In the genomic region with DNA sequence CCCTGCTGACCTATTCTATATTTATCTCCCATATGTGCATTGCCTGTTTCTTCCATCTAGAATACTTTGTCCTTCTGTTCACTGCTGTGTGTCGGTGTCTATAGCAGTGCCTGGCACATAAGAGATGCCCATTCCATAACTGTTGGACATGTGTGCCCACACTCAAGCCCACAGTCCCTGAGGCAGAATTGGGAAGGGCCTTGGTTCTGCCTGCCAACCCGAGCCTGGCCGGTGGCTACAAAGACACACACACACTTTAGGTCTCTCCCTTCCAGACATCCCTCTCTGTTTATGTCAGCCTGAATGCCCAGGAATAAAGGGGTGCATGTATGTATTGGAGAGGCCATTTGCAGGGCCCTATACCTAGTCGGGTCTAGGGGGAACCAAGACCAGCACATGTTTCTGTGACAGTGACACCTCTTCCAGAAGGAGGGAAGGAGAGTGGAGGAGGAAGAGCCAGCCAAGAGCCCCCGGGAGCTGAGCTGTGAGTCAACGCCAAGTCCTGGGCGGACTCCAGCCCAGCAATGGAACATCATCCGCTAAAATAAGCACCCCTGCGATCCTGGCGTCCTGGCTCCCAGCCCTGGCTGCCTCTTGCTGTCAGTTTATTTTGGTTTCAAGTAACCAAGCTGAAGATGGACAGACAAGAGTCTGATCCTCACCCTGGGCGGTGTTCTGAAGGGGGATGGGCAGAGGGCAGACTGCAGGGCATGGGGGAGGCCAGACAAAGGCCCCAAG, we compare ENCODE assay signal across 12 cellular contexts. TPM values are rescaled to one million over a fixed set of nuclear protein-coding genes. Genes with fewer than 3 reads are reported as not detected.
DNase-seq lines count a peak whose midpoint lies in the region; ATAC-seq and TF ChIP-seq lines count a peak whose summit lies in the region.
"Had no signal": no experiment of that assay in that cellular context is flagged by ENCODE, and none has a peak within 500 bp of the region (broad histone marks: within the 10 kb centered on the region; RNA-seq: fewer than 3 reads in every experiment).

No MANE protein-coding gene starts in this region.

- TF ChIP-seq CTCF in KMS-11 (conservative IDR thresholded peaks at IDR 0.05; ENCODE audit: low read depth, low read length) (no peak), heart right ventricle (IDR thresholded peaks at IDR 0.05) (no peak)

- peaks cover 25% of the 10 kb centered on the region for H3K36me3 Mint-ChIP-seq in activated naive CD8-positive, alpha-beta T cell treated with anti-CD3 and anti-CD28 coated beads, Interleukin-2, amount 10 ng/mL, durations not matched to agents 7 days and 5 days
- H3K36me3 Mint-ChIP-seq in stimulated activated effector memory CD8-positive, alpha-beta T cell treated with anti-CD3 and anti-CD28 coated beads, Interleukin-12 subunit alpha, Interleukin-12 subunit beta, amount 100 ng/mL, for 72 hours: peaks cover 26% of the 10 kb centered on the region

- 26 to 41% methylated on average over 11 of the region's 11 CpGs for WGBS in heart right ventricle, 2 donors

- no peaks in the 10 kb centered on the region for H3K9me3 ChIP-seq in heart right ventricle

- no peak overlapping the region for H2AFZ ChIP-seq in KMS-11 (ENCODE audit: low read depth)

- H3K9ac ChIP-seq in KMS-11: no peak overlapping the region

- DNase-seq in activated naive CD8-positive, alpha-beta T cell treated with anti-CD3 and anti-CD28 coated beads, Interleukin-2, amount 10 ng/mL, durations not matched to agents 7 days and 5 days: no peak
- DNase-seq in heart right ventricle (peak; percentile 81 to 85), NCI-H1694 (lab: John Stamatoyannopoulos, UW) (no peak)
- DNase-seq in stimulated activated effector memory CD8-positive, alpha-beta T cell treated with anti-CD3 and anti-CD28 coated beads, Interleukin-12 subunit alpha, Interleukin-12 subunit beta, amount 100 ng/mL, for 72 hours (ENCODE audit: low spot score in 2 of 2): no peak
- DNase-seq: foreskin melanocyte, mammary epithelial cell, NCI-H2107 had no signal

- peak overlapping the region; percentile 25; the same call in 1 of the 2 replicates for H3K4me2 ChIP-seq in KMS-11

- H3K27ac Mint-ChIP-seq in activated naive CD8-positive, alpha-beta T cell treated with anti-CD3 and anti-CD28 coated beads, Interleukin-2, amount 10 ng/mL, durations not matched to agents 7 days and 5 days: peak overlapping the region; percentile 48
- peak overlapping the region; percentile 75 for H3K27ac Mint-ChIP-seq in stimulated activated effector memory CD8-positive, alpha-beta T cell treated with anti-CD3 and anti-CD28 coated beads, Interleukin-12 subunit alpha, Interleukin-12 subunit beta, amount 100 ng/mL, for 72 hours

- H3K27ac ChIP-seq in KMS-11: peak overlapping the region; percentile 100; the same call in 1 of the 2 replicates
- H3K27ac ChIP-seq in heart right ventricle: peak overlapping the region; percentile 77 to 92 (median 86)
- H3K27ac ChIP-seq: RWPE1 had no signal

- H3K27me3 Mint-ChIP-seq in activated naive CD8-positive, alpha-beta T cell treated with anti-CD3 and anti-CD28 coated beads, Interleukin-2, amount 10 ng/mL, durations not matched to agents 7 days and 5 days: no peaks in the 10 kb centered on the region

- H3K4me3 ChIP-seq in KMS-11 (IDR thresholded peaks at IDR 0.05; ENCODE audit: insufficient read depth, low read depth, low read length) (no peak overlapping the region), heart right ventricle (no peak overlapping the region)

- H3K4me1 ChIP-seq in KMS-11 (ENCODE audit: low read depth, poor library complexity, severe bottlenecking) (peaks cover 74% of the 10 kb centered on the region), heart right ventricle (peaks cover 7 to 87% (median 48%) of the 10 kb centered on the region in 9 donors)

- no peak overlapping the region for H3K4me3 Mint-ChIP-seq in activated naive CD8-positive, alpha-beta T cell treated with anti-CD3 and anti-CD28 coated beads, Interleukin-2, amount 10 ng/mL, durations not matched to agents 7 days and 5 days
- H3K4me3 Mint-ChIP-seq in stimulated activated effector memory CD8-positive, alpha-beta T cell treated with anti-CD3 and anti-CD28 coated beads, Interleukin-12 subunit alpha, Interleukin-12 subunit beta, amount 100 ng/mL, for 72 hours: no peak overlapping the region

- POLR2A ChIA-PET in activated naive CD8-positive, alpha-beta T cell treated with anti-CD3 and anti-CD28 coated beads, Interleukin-2, amount 10 ng/mL, durations not matched to agents 7 days and 5 days (lab: Charles Lee): interaction anchor here (1.2 to 1.6 kb wide), 2 partner anchors 10 to 30 kb away, joined by 3 to 4 read pairs; no protein-coding TSS in a partner anchor

- no peaks in the 10 kb centered on the region for H3K79me2 ChIP-seq in KMS-11 (ENCODE audit: insufficient read depth, low read depth)

- no peak for ATAC-seq in activated naive CD8-positive, alpha-beta T cell treated with anti-CD3 and anti-CD28 coated beads, Interleukin-2, amount 10 ng/mL, durations not matched to agents 7 days and 5 days (ENCODE audit: low read depth)
- ATAC-seq in heart right ventricle (peak; percentile 48 to 81 (median 74)), HG02571 (IDR thresholded peaks at IDR 0.05; ENCODE audit: unreplicated experiment) (no peak), HG03139 (IDR thresholded peaks at IDR 0.05; ENCODE audit: unreplicated experiment) (no peak)
- ATAC-seq in stimulated activated effector memory CD8-positive, alpha-beta T cell treated with anti-CD3 and anti-CD28 coated beads, Interleukin-12 subunit alpha, Interleukin-12 subunit beta, amount 100 ng/mL, for 72 hours: no peak

- peaks cover 50% of the 10 kb centered on the region for H3K4me1 Mint-ChIP-seq in activated naive CD8-positive, alpha-beta T cell treated with anti-CD3 and anti-CD28 coated beads, Interleukin-2, amount 10 ng/mL, durations not matched to agents 7 days and 5 days
- H3K4me1 Mint-ChIP-seq in stimulated activated effector memory CD8-positive, alpha-beta T cell treated with anti-CD3 and anti-CD28 coated beads, Interleukin-12 subunit alpha, Interleukin-12 subunit beta, amount 100 ng/mL, for 72 hours: peaks cover 65% of the 10 kb centered on the region

- no peaks in the 10 kb centered on the region for H3K27me3 ChIP-seq in KMS-11 (ENCODE audit: insufficient read depth, low read depth)
- H3K27me3 ChIP-seq in heart right ventricle: no peaks in the 10 kb centered on the region

- peaks cover 7% of the 10 kb centered on the region for H3K9me3 Mint-ChIP-seq in activated naive CD8-positive, alpha-beta T cell treated with anti-CD3 and anti-CD28 coated beads, Interleukin-2, amount 10 ng/mL, durations not matched to agents 7 days and 5 days
- no peaks in the 10 kb centered on the region for H3K9me3 Mint-ChIP-seq in stimulated activated effector memory CD8-positive, alpha-beta T cell treated with anti-CD3 and anti-CD28 coated beads, Interleukin-12 subunit alpha, Interleukin-12 subunit beta, amount 100 ng/mL, for 72 hours

- H3K36me3 ChIP-seq in KMS-11 (ENCODE audit: insufficient read depth) (no peaks in the 10 kb centered on the region), heart right ventricle (no peaks in the 10 kb centered on the region)

- no peaks in the 10 kb centered on the region for H4K20me1 ChIP-seq in KMS-11 (ENCODE audit: insufficient read depth)

- intact Hi-C loops in heart right ventricle (cut with DNase I): no loop called here

RNA-seq across cellular contexts. Expression of gene ASB2, which starts 4.3 kb away (rescaled TPM):
- total RNA-seq in activated naive CD8-positive, alpha-beta T cell treated with anti-CD3 and anti-CD28 coated beads, Interleukin-2, amount 10 ng/mL, durations not matched to agents 7 days and 5 days: 10 to 100 TPM; 21.3 to 24.0 TPM
- 100 to 1,000 TPM in 9 of 10 donors, 10 to 100 TPM in 1; 85.7 to 253 (median 168) TPM for total RNA-seq in heart right ventricle
- 100 to 1,000 TPM in 1 of 2 donors, 10 to 100 TPM in 1; 19.6 to 374 TPM for polyA plus RNA-seq in heart right ventricle

RNA-seq across cellular contexts. Expression of gene CCDC197, which starts 16.5 kb away (rescaled TPM):
- total RNA-seq in activated naive CD8-positive, alpha-beta T cell treated with anti-CD3 and anti-CD28 coated beads, Interleukin-2, amount 10 ng/mL, durations not matched to agents 7 days and 5 days: under 1 TPM in 1 of 2 experiments, not detected in 1; 0.25 TPM
- total RNA-seq in heart right ventricle: 1 to 10 TPM in 3 of 10 donors, under 1 TPM in 6, not detected in 1; 0.40 to 1.6 (median 0.75) TPM
- polyA plus RNA-seq in heart right ventricle: 1 to 10 TPM in 1 of 2 donors, not detected in 1; 1.3 TPM
- total RNA-seq: mammary epithelial cell had no signal
- polyA plus RNA-seq: IgD-negative memory B cell, mammary epithelial cell had no signal

RNA-seq across cellular contexts. Expression of gene OTUB2, which starts 45.5 kb away (rescaled TPM):
- under 1 TPM; 0.47 to 0.60 TPM for total RNA-seq in activated naive CD8-positive, alpha-beta T cell treated with anti-CD3 and anti-CD28 coated beads, Interleukin-2, amount 10 ng/mL, durations not matched to agents 7 days and 5 days
- total RNA-seq in heart right ventricle: under 1 TPM in 9 of 10 donors, not detected in 1; 0.07 to 0.37 (median 0.15) TPM
- under 1 TPM; 0.22 to 0.29 TPM for polyA plus RNA-seq in heart right ventricle

RNA-seq across cellular contexts. Expression of gene FAM181A, which starts 53.5 kb away (rescaled TPM):
- not detected for total RNA-seq in activated naive CD8-positive, alpha-beta T cell treated with anti-CD3 and anti-CD28 coated beads, Interleukin-2, amount 10 ng/mL, durations not matched to agents 7 days and 5 days
- total RNA-seq in heart right ventricle: not detected
- not detected for polyA plus RNA-seq in heart right ventricle
- polyA plus RNA-seq: IgD-negative memory B cell had no signal

Comparison
In these comparisons a context has a peak if more than half of its experiments do, and no peak if none do; other contexts are left out.
1. ATAC-seq: peak in heart right ventricle (8 of 8); none in activated naive CD8-positive, alpha-beta T cell treated with anti-CD3 and anti-CD28 coated beads, Interleukin-2, amount 10 ng/mL, durations not matched to agents 7 days and 5 days (single experiment), stimulated activated effector memory CD8-positive, alpha-beta T cell treated with anti-CD3 and anti-CD28 coated beads, Interleukin-12 subunit alpha, Interleukin-12 subunit beta, amount 100 ng/mL, for 72 hours (single experiment), HG02571 (single experiment) and HG03139 (single experiment).
2. DNase-seq: peak in heart right ventricle (2 of 2); none in activated naive CD8-positive, alpha-beta T cell treated with anti-CD3 and anti-CD28 coated beads, Interleukin-2, amount 10 ng/mL, durations not matched to agents 7 days and 5 days (single experiment), stimulated activated effector memory CD8-positive, alpha-beta T cell treated with anti-CD3 and anti-CD28 coated beads, Interleukin-12 subunit alpha, Interleukin-12 subunit beta, amount 100 ng/mL, for 72 hours (0 of 2) and NCI-H1694 (single experiment).